Comparison of ENCODE assay signal across 8 cellular contexts in genomic region chrX:40201486-40201885, GRCh38.
DNase-seq lines count a peak whose midpoint lies in the region; ATAC-seq and TF ChIP-seq lines count a peak whose summit lies in the region.

No MANE protein-coding gene starts in this region.

- no peak overlapping the region for H3K9ac ChIP-seq in BLaER1

- no peaks in the 10 kb centered on the region for H3K9me2 ChIP-seq in OCI-LY7 (ENCODE audit: insufficient read depth, low read length)

- CTCF ChIA-PET in OCI-LY7 (lab: Charles Lee; ENCODE audit: unreplicated experiment), result no interaction called here

- H3K4me3 ChIP-seq in BLaER1 (no peak overlapping the region), OCI-LY7 (ENCODE audit: low read depth, low read length, poor library complexity, severe bottlenecking) (no peak overlapping the region), breast epithelium (no peak overlapping the region)

- TF ChIP-seq POLR2A in breast epithelium (IDR thresholded peaks at IDR 0.05), result no peak

- DNase-seq in OCI-LY7 (ENCODE audit: low spot score), result peak; percentile 44
- no peak for DNase-seq in OCI-M1 (lab: John Stamatoyannopoulos, UW)
- no peak for DNase-seq in left lobe of liver (ENCODE audit: low spot score)
- no peak for DNase-seq in NCI-H1092 (lab: John Stamatoyannopoulos, UW)
- DNase-seq in breast epithelium (ENCODE audit: low spot score in 2 of 2), result no peak

- H3K27ac ChIP-seq in BLaER1, result peak overlapping the region; percentile 42
- H3K27ac ChIP-seq in OCI-LY7 (ENCODE audit: low read depth, low read length, poor library complexity, severe bottlenecking), result no peak overlapping the region
- no peak overlapping the region for H3K27ac ChIP-seq in breast epithelium

- peak; percentile 98 for ATAC-seq in GM18517 (IDR thresholded peaks at IDR 0.05; ENCODE audit: unreplicated experiment)
- ATAC-seq in HG02759 (IDR thresholded peaks at IDR 0.05; ENCODE audit: unreplicated experiment), result peak; percentile 68
- no peak for ATAC-seq in left lobe of liver

- POLR2A ChIA-PET in OCI-LY7 (lab: Charles Lee), result interaction anchor here (1.1 kb wide), 1 partner anchor 24 kb away, joined by 6 read pairs; no protein-coding TSS in a partner anchor

- no peaks in the 10 kb centered on the region for H4K20me1 ChIP-seq in BLaER1
- H4K20me1 ChIP-seq in OCI-LY7 (ENCODE audit: insufficient read depth, low read length), result no peaks in the 10 kb centered on the region

- H3K79me2 ChIP-seq in OCI-LY7 (ENCODE audit: insufficient read depth, low read depth, low read length), result no peaks in the 10 kb centered on the region

- H3K9me3 ChIP-seq in BLaER1 (no peaks in the 10 kb centered on the region), OCI-LY7 (ENCODE audit: low read length) (no peaks in the 10 kb centered on the region), breast epithelium (no peaks in the 10 kb centered on the region)

- H3K4me2 ChIP-seq in BLaER1 (peak overlapping the region; percentile 70), OCI-LY7 (ENCODE audit: low read length) (no peak overlapping the region)

- no TSS peak for BruUV-seq in OCI-LY7 (replicated peaks; lab: Mats Ljungman, UMichigan)

- H3K4me1 ChIP-seq in BLaER1 (peaks cover 57% of the 10 kb centered on the region), OCI-LY7 (ENCODE audit: insufficient read depth, low read length, poor library complexity, severe bottlenecking) (peaks cover 17% of the 10 kb centered on the region), breast epithelium (no peaks in the 10 kb centered on the region)

- no peaks in the 10 kb centered on the region for H3K27me3 ChIP-seq in BLaER1
- peaks cover 0 to 36% of the 10 kb centered on the region in 2 donors for H3K27me3 ChIP-seq in breast epithelium

- no peak for TF ChIP-seq CTCF in OCI-LY7 (conservative IDR thresholded peaks at IDR 0.05; ENCODE audit: low read length)
- no peak for TF ChIP-seq CTCF in breast epithelium (IDR thresholded peaks at IDR 0.05)

- H3K36me3 ChIP-seq in BLaER1 (no peaks in the 10 kb centered on the region), OCI-LY7 (ENCODE audit: insufficient read depth, low read length) (no peaks in the 10 kb centered on the region), breast epithelium (no peaks in the 10 kb centered on the region)

- H2AFZ ChIP-seq in OCI-LY7 (ENCODE audit: low read length), result peak overlapping the region; percentile 33

- intact Hi-C loops in OCI-LY7 (cut with micrococcal nuclease; ENCODE audit: unreplicated experiment) (no loop called here), breast epithelium (cut with DNase I; ENCODE audit: low total_unique reads) (no loop called here)
